In the genomic region with DNA sequence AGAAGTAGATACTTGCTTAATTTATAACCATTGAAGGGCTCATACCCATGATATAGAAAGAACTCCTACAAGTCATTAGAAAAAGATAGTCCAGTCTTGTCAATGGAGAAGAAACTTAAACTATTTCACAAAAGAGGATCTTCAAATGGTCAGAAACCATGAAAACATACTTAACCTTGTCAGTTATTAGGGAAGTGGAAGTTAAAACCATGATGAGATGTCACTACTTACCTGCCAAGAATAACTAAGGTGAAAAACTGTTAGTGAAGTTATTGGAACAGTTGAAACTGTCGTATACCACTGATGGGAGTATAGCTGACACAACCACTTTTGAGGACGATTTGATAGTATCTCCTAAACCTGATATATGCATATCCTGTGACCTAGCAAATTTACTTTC, we compare ENCODE assay signal across 23 cellular contexts.
"Had no signal": no experiment of that assay in that cellular context is flagged by ENCODE, and none has a peak within 500 bp of the region (broad histone marks: within the 10 kb centered on the region; RNA-seq: fewer than 3 reads in every experiment).

No MANE protein-coding gene starts in this region.

- H3K9me3 Mint-ChIP-seq: dendritic cell treated with granulocyte-macrophage colony-stimulating factor and Interleukin-4, amounts not matched to agents 40 ng/mL and 50 ng/mL, for 4 days; effector memory CD8-positive, alpha-beta T cell; mesothelial cell of epicardium; natural killer cell treated with Interleukin-12 subunit alpha and Interleukin-12 subunit beta and Interleukin-15 and Interleukin-18, amount 100 ng/mL, for 72 hours; neural progenitor cell had no signal

- H3K36me3 Mint-ChIP-seq: natural killer cell treated with Interleukin-12 subunit alpha and Interleukin-12 subunit beta and Interleukin-15 and Interleukin-18, amount 100 ng/mL, for 72 hours; neural progenitor cell had no signal

- ATAC-seq: effector memory CD8-positive, alpha-beta T cell; natural killer cell treated with Interleukin-12 subunit alpha and Interleukin-12 subunit beta and Interleukin-15 and Interleukin-18, amount 100 ng/mL, for 72 hours; sciatic nerve had no signal

- H3K27me3 ChIP-seq: esophagus muscularis mucosa, neural progenitor cell, stomach had no signal

- H3K27me3 Mint-ChIP-seq: dendritic cell treated with granulocyte-macrophage colony-stimulating factor and Interleukin-4, amounts not matched to agents 40 ng/mL and 50 ng/mL, for 4 days; effector memory CD8-positive, alpha-beta T cell; natural killer cell treated with Interleukin-12 subunit alpha and Interleukin-12 subunit beta and Interleukin-15 and Interleukin-18, amount 100 ng/mL, for 72 hours had no signal

- H3K27ac Mint-ChIP-seq: dendritic cell treated with granulocyte-macrophage colony-stimulating factor and Interleukin-4, amounts not matched to agents 40 ng/mL and 50 ng/mL, for 4 days; effector memory CD8-positive, alpha-beta T cell; mesothelial cell of epicardium; natural killer cell treated with Interleukin-12 subunit alpha and Interleukin-12 subunit beta and Interleukin-15 and Interleukin-18, amount 100 ng/mL, for 72 hours; neural progenitor cell had no signal

- H3K27ac ChIP-seq: epithelial cell of prostate, esophagus muscularis mucosa, neural progenitor cell, parathyroid adenoma, prostate gland, stomach had no signal

- H3K4me1 ChIP-seq: neural progenitor cell, parathyroid adenoma had no signal

- DNase-seq: effector memory CD8-positive, alpha-beta T cell; head of caudate nucleus; hypothalamus; mammary epithelial cell; occipital lobe; retina; stimulated activated CD4-positive, alpha-beta T cell treated with anti-CD3 and anti-CD28 coated beads, Interleukin-2, amount 100 ng/mL, for 24 hours; stimulated activated naive CD4-positive, alpha-beta T cell; stomach; substantia nigra; trophoblast cell had no signal

- H3K9me3 ChIP-seq: esophagus muscularis mucosa, prostate gland, stomach, thoracic aorta had no signal

- H3K4me3 Mint-ChIP-seq: dendritic cell treated with granulocyte-macrophage colony-stimulating factor and Interleukin-4, amounts not matched to agents 40 ng/mL and 50 ng/mL, for 4 days; effector memory CD8-positive, alpha-beta T cell; mesothelial cell of epicardium; natural killer cell treated with Interleukin-12 subunit alpha and Interleukin-12 subunit beta and Interleukin-15 and Interleukin-18, amount 100 ng/mL, for 72 hours; neural progenitor cell had no signal

- FAIRE-seq: colon, islet of Langerhans had no signal

- H3K36me3 ChIP-seq: esophagus muscularis mucosa, neural progenitor cell, prostate gland, stomach, thoracic aorta had no signal

- H3K4me3 ChIP-seq: esophagus muscularis mucosa, neural progenitor cell, prostate gland, stomach, thoracic aorta had no signal
